In genomic region chr3:52830535-52831258, GRCh38 we compare ENCODE assay signal across 13 cellular contexts.
A peak's percentile ranks its signal among the peaks of the same experiment; 100 is the strongest.
DNase-seq lines count a peak whose midpoint lies in the region; ATAC-seq and TF ChIP-seq lines count a peak whose summit lies in the region.
"Had no signal": no experiment of that assay in that cellular context is flagged by ENCODE, and none has a peak within 500 bp of the region (broad histone marks: within the 10 kb centered on the region; RNA-seq: fewer than 3 reads in every experiment).

TSS of gene ITIH4 (minus strand) at chr3:52830672. CDS start at chr3:52830642, 30 bp downstream.

- no peak within 1 kb of the TSS for H3K4me3 Mint-ChIP-seq in stimulated activated naive CD8-positive, alpha-beta T cell treated with anti-CD3 and anti-CD28 coated beads, Interleukin-15, amount 100 ng/mL, for 72 hours
- no peak within 1 kb of the TSS for H3K4me3 Mint-ChIP-seq in central memory CD8-positive, alpha-beta T cell
- no peak within 1 kb of the TSS for H3K4me3 Mint-ChIP-seq in nephron progenitor cell
- H3K4me3 Mint-ChIP-seq: activated naive CD8-positive, alpha-beta T cell treated with anti-CD3 and anti-CD28 coated beads for 36 hours; CD14-positive monocyte had no signal

- no peak for ATAC-seq in stimulated activated naive CD8-positive, alpha-beta T cell treated with anti-CD3 and anti-CD28 coated beads, Interleukin-15, amount 100 ng/mL, for 72 hours
- no peak for ATAC-seq in stimulated activated naive CD8-positive, alpha-beta T cell treated with anti-CD3 and anti-CD28 coated beads, Interleukin-15, Interleukin-2, amounts not matched to agents 100 U/mL and 50 U/mL, for 24 hours
- ATAC-seq in central memory CD8-positive, alpha-beta T cell (replicated peaks; ENCODE audit: extremely low read depth, poor library complexity, severe bottlenecking) = no peak
- ATAC-seq in GM18861 (IDR thresholded peaks at IDR 0.05; ENCODE audit: unreplicated experiment) (no peak), HG02678 (IDR thresholded peaks at IDR 0.05; ENCODE audit: unreplicated experiment) (no peak)

- no peaks in the 10 kb centered on the region for H3K9me3 Mint-ChIP-seq in stimulated activated naive CD8-positive, alpha-beta T cell treated with anti-CD3 and anti-CD28 coated beads, Interleukin-15, amount 100 ng/mL, for 72 hours
- no peaks in the 10 kb centered on the region for H3K9me3 Mint-ChIP-seq in central memory CD8-positive, alpha-beta T cell
- H3K9me3 Mint-ChIP-seq in nephron progenitor cell = no peaks in the 10 kb centered on the region
- H3K9me3 Mint-ChIP-seq: activated naive CD8-positive, alpha-beta T cell treated with anti-CD3 and anti-CD28 coated beads for 36 hours; CD14-positive monocyte; naive B cell had no signal

- H3K27me3 Mint-ChIP-seq in stimulated activated naive CD8-positive, alpha-beta T cell treated with anti-CD3 and anti-CD28 coated beads, Interleukin-15, amount 100 ng/mL, for 72 hours = no peaks in the 10 kb centered on the region
- no peaks in the 10 kb centered on the region for H3K27me3 Mint-ChIP-seq in central memory CD8-positive, alpha-beta T cell
- no peaks in the 10 kb centered on the region for H3K27me3 Mint-ChIP-seq in nephron progenitor cell (ENCODE audit: low read depth, poor library complexity)
- H3K27me3 Mint-ChIP-seq: activated naive CD8-positive, alpha-beta T cell treated with anti-CD3 and anti-CD28 coated beads for 36 hours; naive B cell had no signal

- DNase-seq in stimulated activated naive CD8-positive, alpha-beta T cell treated with anti-CD3 and anti-CD28 coated beads, Interleukin-15, amount 100 ng/mL, for 72 hours = no peak
- no peak for DNase-seq in stimulated activated naive CD8-positive, alpha-beta T cell treated with anti-CD3 and anti-CD28 coated beads, Interleukin-15, Interleukin-2, amounts not matched to agents 100 U/mL and 50 U/mL, for 24 hours
- no peak for DNase-seq in central memory CD8-positive, alpha-beta T cell (ENCODE audit: low spot score in 2 of 2)
- DNase-seq in nephron progenitor cell (no peak), nucleus accumbens (lab: John Stamatoyannopoulos, UW) (no peak), putamen (ENCODE audit: low spot score) (no peak)
- DNase-seq: activated CD4-positive, alpha-beta T cell treated with anti-CD3 and anti-CD28 coated beads, Interleukin-2, amount 50 U/mL, for 1 hour; activated naive CD8-positive, alpha-beta T cell treated with anti-CD3 and anti-CD28 coated beads for 36 hours; naive B cell; SIG-M5 had no signal

- H3K4me1 Mint-ChIP-seq in stimulated activated naive CD8-positive, alpha-beta T cell treated with anti-CD3 and anti-CD28 coated beads, Interleukin-15, amount 100 ng/mL, for 72 hours = peaks cover 9% of the 10 kb centered on the region
- no peaks in the 10 kb centered on the region for H3K4me1 Mint-ChIP-seq in central memory CD8-positive, alpha-beta T cell
- H3K4me1 Mint-ChIP-seq in nephron progenitor cell = peaks cover 56% of the 10 kb centered on the region
- H3K4me1 Mint-ChIP-seq: naive B cell had no signal

- TF ChIP-seq CTCF in nephron progenitor cell (IDR thresholded peaks at IDR 0.05) = no peak

- peaks cover 8% of the 10 kb centered on the region for H3K36me3 Mint-ChIP-seq in central memory CD8-positive, alpha-beta T cell (ENCODE audit: insufficient read depth)
- no peaks in the 10 kb centered on the region for H3K36me3 Mint-ChIP-seq in nephron progenitor cell (ENCODE audit: low read depth)
- H3K36me3 Mint-ChIP-seq: naive B cell had no signal

- H3K27ac Mint-ChIP-seq in stimulated activated naive CD8-positive, alpha-beta T cell treated with anti-CD3 and anti-CD28 coated beads, Interleukin-15, amount 100 ng/mL, for 72 hours = peak within 1 kb of the TSS; percentile 19 to 83
- H3K27ac Mint-ChIP-seq in central memory CD8-positive, alpha-beta T cell (ENCODE audit: low read depth) = peak within 1 kb of the TSS; percentile 53
- H3K27ac Mint-ChIP-seq in nephron progenitor cell = peak within 1 kb of the TSS; percentile 60
- H3K27ac Mint-ChIP-seq: activated naive CD8-positive, alpha-beta T cell treated with anti-CD3 and anti-CD28 coated beads for 36 hours had no signal
